In genomic region chr17:4477286-4477791, GRCh38 we compare ENCODE assay signal across 1 cellular context.
TF ChIP-seq lines count a peak whose summit lies in the region.

No MANE protein-coding gene starts in this region.

TF ChIP-seq in HepG2, 621 proteins besides CTCF, POLR2A, EP300 and RAD21:
- TF ChIP-seq ZNF121 (CRISPR knock-in tag; IDR thresholded peaks at IDR 0.05), result no peak
- TF ChIP-seq HOXA9 (CRISPR knock-in tag; IDR thresholded peaks at IDR 0.05; ENCODE audit: borderline replicate concordance), result no peak
- TF ChIP-seq ZNF136 (CRISPR knock-in tag; IDR thresholded peaks at IDR 0.05; ENCODE audit: low read depth), result no peak
- TF ChIP-seq NFRKB (IDR thresholded peaks at IDR 0.05), result no peak
- no peak for TF ChIP-seq ZNF160 (CRISPR knock-in tag; IDR thresholded peaks at IDR 0.05)
- TF ChIP-seq MEIS2 (CRISPR knock-in tag; IDR thresholded peaks at IDR 0.05), result no peak
- no peak for TF ChIP-seq CEBPB (IDR thresholded peaks at IDR 0.05; ENCODE audit: borderline replicate concordance, low read depth, low read length)
- TF ChIP-seq ZNF672 (CRISPR knock-in tag; IDR thresholded peaks at IDR 0.05), result no peak
- no peak for TF ChIP-seq ISL2 (CRISPR knock-in tag; IDR thresholded peaks at IDR 0.05)
- no peak for TF ChIP-seq KLF12 (CRISPR knock-in tag; IDR thresholded peaks at IDR 0.05; ENCODE audit: borderline replicate concordance)
- TF ChIP-seq ZNF441 (CRISPR knock-in tag; IDR thresholded peaks at IDR 0.05; ENCODE audit: borderline replicate concordance), result no peak
- TF ChIP-seq TAF1 (CRISPR knock-in tag; IDR thresholded peaks at IDR 0.05), result no peak
- no peak for TF ChIP-seq ATAD3A (CRISPR knock-in tag; IDR thresholded peaks at IDR 0.05)
- no peak for TF ChIP-seq ZNF792 (CRISPR knock-in tag; IDR thresholded peaks at IDR 0.05)
- TF ChIP-seq ZNF383 (CRISPR knock-in tag; IDR thresholded peaks at IDR 0.05; ENCODE audit: borderline replicate concordance), result no peak
- TF ChIP-seq RFX3 (CRISPR knock-in tag; IDR thresholded peaks at IDR 0.05), result no peak
- no peak for TF ChIP-seq ZBTB20 (CRISPR knock-in tag; IDR thresholded peaks at IDR 0.05; ENCODE audit: borderline replicate concordance, low read depth)
- TF ChIP-seq NFATC3 (CRISPR knock-in tag; IDR thresholded peaks at IDR 0.05), result no peak
- no peak for TF ChIP-seq ZNF709 (CRISPR knock-in tag; IDR thresholded peaks at IDR 0.05)
- TF ChIP-seq DPF2 (CRISPR knock-in tag; IDR thresholded peaks at IDR 0.05; ENCODE audit: borderline replicate concordance, low read depth), result no peak
